Comparison of ENCODE assay signal across 8 cellular contexts in genomic region chr1:164771568-164772350, GRCh38.
DNase-seq lines count a peak whose midpoint lies in the region; ATAC-seq and TF ChIP-seq lines count a peak whose summit lies in the region.
"Had no signal": no experiment of that assay in that cellular context is flagged by ENCODE, and none has a peak within 500 bp of the region (broad histone marks: within the 10 kb centered on the region; RNA-seq: fewer than 3 reads in every experiment).

No MANE protein-coding gene starts in this region.

- POLR2A ChIA-PET in naive thymus-derived CD4-positive, alpha-beta T cell (lab: Charles Lee): no interaction called here

- no peak overlapping the region for H3K27ac Mint-ChIP-seq in naive thymus-derived CD4-positive, alpha-beta T cell

- H3K27me3 Mint-ChIP-seq in naive thymus-derived CD4-positive, alpha-beta T cell: peaks cover 0 to 13% (median 6%) of the 10 kb centered on the region in 5 donors

- H3K36me3 ChIP-seq in body of pancreas (replicated peaks in 1 of 2; ENCODE audit: insufficient read depth in 1 of 2, low read depth in 2 of 2) (no peaks in the 10 kb centered on the region), kidney epithelial cell (ENCODE audit: control insufficient read depth, insufficient read depth, low read length) (no peaks in the 10 kb centered on the region)
- H3K36me3 ChIP-seq in naive thymus-derived CD4-positive, alpha-beta T cell (ENCODE audit: control insufficient read depth in 2 of 3, insufficient read depth in 3 of 3, low read length in 3 of 3): no peaks in the 10 kb centered on the region

- H3K4me1 Mint-ChIP-seq in naive thymus-derived CD4-positive, alpha-beta T cell: peaks cover 0 to 4% (median 0%) of the 10 kb centered on the region in 7 donors

- H3K27ac ChIP-seq in body of pancreas: peak overlapping the region; percentile 82 to 91 (median 88)
- no peak overlapping the region for H3K27ac ChIP-seq in naive thymus-derived CD4-positive, alpha-beta T cell (ENCODE audit: low read depth, low read length)

- CTCF ChIA-PET in naive thymus-derived CD4-positive, alpha-beta T cell (lab: Charles Lee): no interaction called here

- H3K4me3 ChIP-seq in body of pancreas (no peak overlapping the region), kidney epithelial cell (ENCODE audit: low read depth, low read length) (no peak overlapping the region)
- H3K4me3 ChIP-seq in naive thymus-derived CD4-positive, alpha-beta T cell (ENCODE audit: low read length): no peak overlapping the region

- TF ChIP-seq POLR2A in body of pancreas (IDR thresholded peaks at IDR 0.05): no peak

- H3K9me3 Mint-ChIP-seq in naive thymus-derived CD4-positive, alpha-beta T cell: peaks cover 0 to 2% (median 0%) of the 10 kb centered on the region in 11 donors

- no peaks in the 10 kb centered on the region for H3K27me3 ChIP-seq in body of pancreas
- no peaks in the 10 kb centered on the region for H3K27me3 ChIP-seq in kidney epithelial cell (ENCODE audit: control insufficient read depth, insufficient read depth, low read length)
- H3K27me3 ChIP-seq in naive thymus-derived CD4-positive, alpha-beta T cell (ENCODE audit: control insufficient read depth in 2 of 2, insufficient read depth in 2 of 2, low read length in 2 of 2): no peaks in the 10 kb centered on the region

- H3K4me3 Mint-ChIP-seq in naive thymus-derived CD4-positive, alpha-beta T cell: no peak overlapping the region

- TF ChIP-seq CTCF in body of pancreas (IDR thresholded peaks at IDR 0.05) (no peak), kidney epithelial cell (IDR thresholded peaks at IDR 0.05; ENCODE audit: insufficient read depth, low read length, poor library complexity, severe bottlenecking) (no peak)

- DNase-seq in NCI-H1417 (lab: John Stamatoyannopoulos, UW) (peak in 2 of 3 experiments; percentile 38 to 65), body of pancreas (peak; percentile 54 to 64 (median 62)), kidney epithelial cell (ENCODE audit: low read depth) (peak; percentile 61), ureter (ENCODE audit: low spot score) (peak; percentile 67)
- no peak for DNase-seq in naive thymus-derived CD4-positive, alpha-beta T cell
- DNase-seq in stimulated activated CD4-positive, alpha-beta T cell treated with anti-CD3 and anti-CD28 coated beads, Interleukin-2, amount 100 ng/mL, for 24 hours: no peak
- DNase-seq: central memory CD4-positive, alpha-beta T cell had no signal

- ATAC-seq in body of pancreas (peak; percentile 55), HG03442 (IDR thresholded peaks at IDR 0.05; ENCODE audit: unreplicated experiment) (no peak)
- no peak for ATAC-seq in naive thymus-derived CD4-positive, alpha-beta T cell

- H3K36me3 Mint-ChIP-seq in naive thymus-derived CD4-positive, alpha-beta T cell: no peaks in the 10 kb centered on the region

- H3K9me3 ChIP-seq in body of pancreas: no peaks in the 10 kb centered on the region
- no peaks in the 10 kb centered on the region for H3K9me3 ChIP-seq in naive thymus-derived CD4-positive, alpha-beta T cell (ENCODE audit: control insufficient read depth in 2 of 3, low read length in 3 of 3)

- peaks cover 98% of the 10 kb centered on the region for H3K4me1 ChIP-seq in body of pancreas
- H3K4me1 ChIP-seq in naive thymus-derived CD4-positive, alpha-beta T cell (ENCODE audit: control insufficient read depth in 2 of 2, insufficient read depth in 2 of 2, low read length in 2 of 2): no peaks in the 10 kb centered on the region

- 18 to 26% methylated on average over 8 of the region's 8 CpGs for WGBS in body of pancreas, 2 donors

- intact Hi-C loops in body of pancreas (cut with DNase I): no loop called here
- intact Hi-C loops in naive thymus-derived CD4-positive, alpha-beta T cell (cut with micrococcal nuclease): no loop called here

Comparison
In these comparisons a context has a peak if more than half of its experiments do, and no peak if none do; other contexts are left out.
1. DNase-seq: peak in NCI-H1417 (2 of 3), body of pancreas (4 of 4), kidney epithelial cell (single experiment) and ureter (single experiment); none in naive thymus-derived CD4-positive, alpha-beta T cell (0 of 9) and stimulated activated CD4-positive, alpha-beta T cell treated with anti-CD3 and anti-CD28 coated beads, Interleukin-2, amount 100 ng/mL, for 24 hours (0 of 2).